8 cellular contexts compared by ENCODE assay signal in the genomic region with DNA sequence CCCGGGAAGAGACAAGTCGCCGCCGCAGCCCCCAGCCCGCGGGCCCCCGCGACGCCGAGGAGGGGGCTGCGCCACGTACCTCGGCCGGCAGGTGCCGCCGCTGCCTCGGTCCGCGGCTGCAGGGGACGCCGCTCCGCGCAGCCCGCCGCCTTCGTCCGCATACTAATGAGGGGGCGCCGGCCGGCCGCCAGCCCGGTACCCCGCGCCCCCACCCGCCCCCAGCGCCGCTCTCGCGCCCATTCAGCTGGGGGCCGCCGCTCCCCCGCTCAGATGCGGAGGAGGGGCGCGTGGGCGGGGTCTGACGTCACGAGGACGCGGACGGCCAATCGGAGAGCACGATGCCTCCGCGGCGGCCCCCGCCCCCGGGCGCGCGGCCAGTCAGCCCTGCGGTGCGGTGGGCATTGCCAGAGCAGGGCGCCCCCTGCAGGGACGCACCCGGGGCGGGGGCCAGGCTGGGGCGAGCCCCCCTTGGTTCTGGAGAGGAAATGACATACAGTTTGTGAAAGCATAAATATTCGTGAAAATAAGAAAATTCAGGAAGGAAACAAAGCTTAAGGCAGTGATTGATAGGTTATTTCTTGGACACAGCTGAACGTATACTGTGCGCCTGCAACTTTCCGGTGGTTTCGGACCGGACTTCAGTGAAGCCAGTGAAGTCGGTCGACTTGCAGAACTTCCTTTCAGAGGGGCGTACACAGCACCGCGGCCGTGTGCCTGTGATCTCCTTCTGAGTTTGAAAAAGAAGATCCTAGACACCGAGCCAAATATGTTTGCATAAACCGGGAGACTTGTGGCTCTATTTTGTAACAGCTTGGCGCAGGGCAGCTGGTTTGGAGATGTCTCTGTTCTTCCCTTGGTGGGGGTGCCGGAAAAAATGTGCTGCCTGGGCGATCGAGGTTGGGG. TPM values are rescaled to one million over a fixed set of nuclear protein-coding genes. Genes with fewer than 3 reads are reported as not detected.
DNase-seq lines count a peak whose midpoint lies in the region; ATAC-seq, FAIRE-seq and TF ChIP-seq lines count a peak whose summit lies in the region.

A gene (minus strand): TSS at position 246 of the 903 bp plus-strand sequence. CDS start 85 bp downstream, at position 161.

- peak; percentile 94 for FAIRE-seq in GM12891 (lab: Jason Lieb, UNC)

- DNase-seq in GM12891 (ENCODE audit: insufficient read length, low spot score) (peak; percentile 83), NCI-H146 (lab: John Stamatoyannopoulos, UW) (peak; percentile 75), T-helper 17 cell (peak; percentile 90 to 95 (median 94)), amygdala (lab: John Stamatoyannopoulos, UW) (peak; percentile 68 to 98 (median 89)), right atrium auricular region (ENCODE audit: low spot score) (peak; percentile 90), putamen (ENCODE audit: low spot score) (peak; percentile 96), vagina (ENCODE audit: extremely low spot score in 2 of 2) (no peak)

- peak within 1 kb of the TSS; percentile 96 for H3K27ac Mint-ChIP-seq in T-helper 17 cell

- intact Hi-C loops in vagina (cut with DNase I) = loop anchor here (5.0 to 10.0 kb wide), 2 partner anchors 64 to 183 kb away; no protein-coding TSS in a partner anchor

- H3K36me3 ChIP-seq in right atrium auricular region (no peaks in the 10 kb centered on the region), vagina (no peaks in the 10 kb centered on the region)

- peaks cover 3% of the 10 kb centered on the region for H3K36me3 Mint-ChIP-seq in T-helper 17 cell (ENCODE audit: low read depth)

- H3K27ac ChIP-seq in right atrium auricular region (peak within 1 kb of the TSS; percentile 80), vagina (peak within 1 kb of the TSS; percentile 94)

- H3K4me1 ChIP-seq in right atrium auricular region (peaks cover 0 to 35% of the 10 kb centered on the region in 2 donors), vagina (peaks cover 39% of the 10 kb centered on the region)

- ATAC-seq in HG02759 (IDR thresholded peaks at IDR 0.05; ENCODE audit: unreplicated experiment) (peak; percentile 90), T-helper 17 cell (peak; percentile 89)

- H3K4me1 Mint-ChIP-seq in T-helper 17 cell = peaks cover 44% of the 10 kb centered on the region

- no peaks in the 10 kb centered on the region for H3K27me3 Mint-ChIP-seq in T-helper 17 cell

- peak within 1 kb of the TSS; percentile 95 for H3K4me3 Mint-ChIP-seq in T-helper 17 cell

- H3K9me3 ChIP-seq in T-helper 17 cell (ENCODE audit: control insufficient read depth, low read length, poor library complexity, severe bottlenecking) (no peaks in the 10 kb centered on the region), right atrium auricular region (no peaks in the 10 kb centered on the region), vagina (no peaks in the 10 kb centered on the region)

- H3K27me3 ChIP-seq in right atrium auricular region (no peaks in the 10 kb centered on the region), vagina (no peaks in the 10 kb centered on the region)

- H3K4me3 ChIP-seq in right atrium auricular region (peak within 1 kb of the TSS; percentile 74 to 82), vagina (peak within 1 kb of the TSS; percentile 76 to 79)

- TF ChIP-seq CTCF in right atrium auricular region (IDR thresholded peaks at IDR 0.05) (peak; percentile 54 to 77), vagina (IDR thresholded peaks at IDR 0.05) (peak in 2 of 3 experiments; percentile 49 to 60)

- TF ChIP-seq POLR2A in GM12891 (IDR thresholded peaks at IDR 0.05; ENCODE audit: low read depth, low read length) (no peak), vagina (IDR thresholded peaks at IDR 0.05) (peak in 1 of 2 donors; percentile 33)

TF ChIP-seq in GM12891, 5 proteins besides CTCF, POLR2A, EP300 and RAD21:
- peak; percentile 26 for TF ChIP-seq PAX5 (IDR thresholded peaks at IDR 0.05; ENCODE audit: insufficient read depth, low read length, severe bottlenecking)
- no peak for TF ChIP-seq POU2F2 (IDR thresholded peaks at IDR 0.05; ENCODE audit: low read depth, low read length)

RNA-seq across cellular contexts. Expression of the gene that starts here (rescaled TPM):
- polyA plus RNA-seq in GM12891 (2012; ENCODE audit: low read depth, missing spikeins) = 3.6 TPM
- total RNA-seq in T-helper 17 cell (10 to 100 TPM; 26.6 to 34.3 TPM), right atrium auricular region (10 to 100 TPM in 1 of 2 donors, 1 to 10 TPM in 1; 5.5 to 20.4 TPM), vagina (16.2 TPM)

Comparison
In these comparisons a context has a peak if more than half of its experiments do, and no peak if none do; other contexts are left out.
1. DNase-seq: peak in GM12891 (single experiment), NCI-H146 (single experiment), T-helper 17 cell (3 of 3), amygdala (56 of 56), right atrium auricular region (single experiment) and putamen (single experiment); none in vagina (0 of 2).